In genomic region chr3:25910997-25911396, GRCh38 we compare ENCODE assay signal across 8 cellular contexts.
DNase-seq lines count a peak whose midpoint lies in the region; ATAC-seq, FAIRE-seq and TF ChIP-seq lines count a peak whose summit lies in the region.

No MANE protein-coding gene starts in this region.

- no peak for TF ChIP-seq RAD21 in HepG2 (CRISPR knock-in tag; IDR thresholded peaks at IDR 0.05)

- ATAC-seq in HepG2 (peak; percentile 51; the same call in 1 of the 3 replicates), GM18519 (IDR thresholded peaks at IDR 0.05; ENCODE audit: low FRiP score, unreplicated experiment) (no peak)

- no peaks in the 10 kb centered on the region for H3K79me2 ChIP-seq in HepG2 (ENCODE audit: insufficient read depth, low read length)

- FAIRE-seq in HepG2 (lab: Jason Lieb, UNC), result no peak

- WGBS in HepG2 (ENCODE audit: low lambda C conversion rate), result 38% methylated on average over 4 of the region's 4 CpGs
- WGBS in transverse colon (ENCODE audit: low coverage in 1 of 2), 2 donors, result 44 to 51% methylated on average over 4 of the region's 4 CpGs

- H3K9ac ChIP-seq in HepG2 (ENCODE audit: insufficient read depth, low read depth, low read length), result no peak overlapping the region

- no TSS peak for BruUV-seq in HepG2 (replicated peaks; lab: Mats Ljungman, UMichigan)

- POLR2A ChIA-PET in HepG2 (lab: Yijun Ruan, JAX), result no interaction called here

- H4K20me1 ChIP-seq in HepG2 (ENCODE audit: insufficient read depth, low read length), result no peaks in the 10 kb centered on the region

- TF ChIP-seq CTCF in GM13977 (IDR thresholded peaks at IDR 0.05; ENCODE audit: extremely low read depth, insufficient read depth, missing control alignments) (peak; percentile 68), HepG2 (CRISPR knock-in tag; IDR thresholded peaks at IDR 0.05) (peak; percentile 42), transverse colon (IDR thresholded peaks at IDR 0.05) (peak in 4 of 5 experiments; percentile 26 to 42 (median 34))

- in situ Hi-C loops in GM13977 (cut with MboI; ENCODE audit: low pct_unique_long_range_greater_than_20kb, low sequenced_read_pairs, unreplicated experiment), result no loop called here
- in situ Hi-C loops in HepG2 (cut with HindIII; ENCODE audit: extremely low pct_ligation_motif_present, low pct_unique_long_range_greater_than_20kb), result no loop called here
- in situ Hi-C loops in transverse colon (cut with MboI; ENCODE audit: low pct_ligation_motif_present in 1 of 4, low pct_unique_long_range_greater_than_20kb in 1 of 4, low sequenced_read_pairs in 3 of 4), result no loop called here

- no peak overlapping the region for H3K4me3 ChIP-seq in MG63
- H3K4me3 ChIP-seq in HepG2 (replicated peaks in 1 of 3; ENCODE audit: insufficient read depth in 1 of 3, low read depth in 2 of 3, low read length in 3 of 3), result no peak overlapping the region
- no peak overlapping the region for H3K4me3 ChIP-seq in transverse colon

- CTCF ChIA-PET in HepG2 (lab: Yijun Ruan, JAX; ENCODE audit: low intra/inter-chr PET ratio, low total read pairs), result no interaction called here

- no peaks in the 10 kb centered on the region for H3K27me3 ChIP-seq in MG63
- H3K27me3 ChIP-seq in HepG2 (ENCODE audit: control insufficient read depth in 1 of 2, insufficient read depth in 2 of 2, low read length in 2 of 2), result no peaks in the 10 kb centered on the region
- H3K27me3 ChIP-seq in transverse colon, result no peaks in the 10 kb centered on the region

- DNase-seq in GM13977 (ENCODE audit: low spot score), result no peak
- peak; percentile 3 for DNase-seq in MG63
- DNase-seq in activated T-helper 9 cell treated with anti-CD3 and anti-CD28 coated beads, Interleukin-2, amount 50 U/mL, for 16 hours (ENCODE audit: low read depth), result peak; percentile 6
- DNase-seq in HepG2 (ENCODE audit: low spot score), result peak; percentile 12
- peak; percentile 44 for DNase-seq in transverse colon
- no peak for DNase-seq in foreskin melanocyte
- no peak for DNase-seq in retina

- no peaks in the 10 kb centered on the region for H3K9me3 ChIP-seq in MG63
- H3K9me3 ChIP-seq in HepG2 (ENCODE audit: low read length), result no peaks in the 10 kb centered on the region
- no peaks in the 10 kb centered on the region for H3K9me3 ChIP-seq in transverse colon

- TF ChIP-seq EP300 in HepG2 (IDR thresholded peaks at IDR 0.05; ENCODE audit: low read depth in 2 of 2, low read length in 2 of 2) (no peak), HepG2 (CRISPR knock-in tag; IDR thresholded peaks at IDR 0.05; ENCODE audit: borderline replicate concordance) (no peak), transverse colon (IDR thresholded peaks at IDR 0.05; ENCODE audit: low read depth) (no peak)

- intact Hi-C loops in HepG2 (cut with micrococcal nuclease; ENCODE audit: unreplicated experiment), result no loop called here
- intact Hi-C loops in transverse colon (cut with DNase I; ENCODE audit: low total_unique reads), result no loop called here

- no peaks in the 10 kb centered on the region for H3K36me3 ChIP-seq in MG63
- H3K36me3 ChIP-seq in HepG2 (replicated peaks in 1 of 2; ENCODE audit: control insufficient read depth in 1 of 2, insufficient read depth in 2 of 2, low read length in 2 of 2), result no peaks in the 10 kb centered on the region
- H3K36me3 ChIP-seq in transverse colon, result no peaks in the 10 kb centered on the region

- H3K4me2 ChIP-seq in HepG2 (ENCODE audit: low read depth, low read length), result no peak overlapping the region

- H2AFZ ChIP-seq in HepG2 (ENCODE audit: low read length), result no peak overlapping the region

- TF ChIP-seq POLR2A in HepG2 (IDR thresholded peaks at IDR 0.05; ENCODE audit: insufficient read depth in 1 of 2, low read depth in 2 of 2, low read length in 2 of 2) (no peak), transverse colon (IDR thresholded peaks at IDR 0.05) (no peak)

- H3K27ac ChIP-seq in HepG2 (ENCODE audit: extremely low read length, insufficient read depth, low read length) (no peak overlapping the region), transverse colon (no peak overlapping the region)

- no peaks in the 10 kb centered on the region for H3K4me1 ChIP-seq in HepG2 (ENCODE audit: insufficient read depth, low read length)
- no peaks in the 10 kb centered on the region for H3K4me1 ChIP-seq in transverse colon

TF ChIP-seq in HepG2, 621 proteins besides CTCF, POLR2A, EP300 and RAD21:
- TF ChIP-seq GATAD1 (CRISPR knock-in tag; IDR thresholded peaks at IDR 0.05) (no peak), STAG1 (CRISPR knock-in tag; IDR thresholded peaks at IDR 0.05) (0 out of 2 replicates have a peak, but pooled peaks have one; percentile 7)
TF ChIP-seq in HepG2: peak in this region for 1.

Comparison
In these comparisons a context has a peak if more than half of its experiments do, and no peak if none do; other contexts are left out.
1. DNase-seq: peak in MG63 (single experiment), activated T-helper 9 cell treated with anti-CD3 and anti-CD28 coated beads, Interleukin-2, amount 50 U/mL, for 16 hours (single experiment), HepG2 (single experiment) and transverse colon (single experiment); none in GM13977 (single experiment), foreskin melanocyte (single experiment) and retina (single experiment).
2. Peak in every context shown above with its lines, with median percentiles within 50 percentile points of each other: CTCF ChIP-seq.